In the genomic region with DNA sequence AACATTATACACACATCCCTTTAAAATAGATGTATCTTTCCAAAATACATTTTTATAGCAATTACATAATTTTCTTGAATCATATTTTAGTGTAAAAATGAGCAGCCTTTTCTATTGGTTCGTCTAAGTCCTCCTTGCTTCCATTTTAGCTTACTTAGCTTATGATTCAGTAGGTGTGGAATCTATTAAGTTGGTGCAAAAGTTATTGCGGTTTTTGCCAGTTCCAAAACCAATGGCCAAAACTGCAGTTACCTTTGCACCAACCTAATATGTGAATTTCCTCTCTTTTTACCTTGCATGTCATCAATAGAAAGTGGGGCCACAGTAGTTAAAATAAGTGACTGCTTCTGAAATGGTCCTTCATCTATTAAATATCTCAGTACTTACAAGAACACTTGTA, we compare ENCODE assay signal across 1 cellular context.
TF ChIP-seq lines count a peak whose summit lies in the region.

No MANE protein-coding gene starts in this region.

TF ChIP-seq in HepG2, 621 proteins besides CTCF, POLR2A, EP300 and RAD21 (continued from another document):
- TF ChIP-seq, protein P1, sequence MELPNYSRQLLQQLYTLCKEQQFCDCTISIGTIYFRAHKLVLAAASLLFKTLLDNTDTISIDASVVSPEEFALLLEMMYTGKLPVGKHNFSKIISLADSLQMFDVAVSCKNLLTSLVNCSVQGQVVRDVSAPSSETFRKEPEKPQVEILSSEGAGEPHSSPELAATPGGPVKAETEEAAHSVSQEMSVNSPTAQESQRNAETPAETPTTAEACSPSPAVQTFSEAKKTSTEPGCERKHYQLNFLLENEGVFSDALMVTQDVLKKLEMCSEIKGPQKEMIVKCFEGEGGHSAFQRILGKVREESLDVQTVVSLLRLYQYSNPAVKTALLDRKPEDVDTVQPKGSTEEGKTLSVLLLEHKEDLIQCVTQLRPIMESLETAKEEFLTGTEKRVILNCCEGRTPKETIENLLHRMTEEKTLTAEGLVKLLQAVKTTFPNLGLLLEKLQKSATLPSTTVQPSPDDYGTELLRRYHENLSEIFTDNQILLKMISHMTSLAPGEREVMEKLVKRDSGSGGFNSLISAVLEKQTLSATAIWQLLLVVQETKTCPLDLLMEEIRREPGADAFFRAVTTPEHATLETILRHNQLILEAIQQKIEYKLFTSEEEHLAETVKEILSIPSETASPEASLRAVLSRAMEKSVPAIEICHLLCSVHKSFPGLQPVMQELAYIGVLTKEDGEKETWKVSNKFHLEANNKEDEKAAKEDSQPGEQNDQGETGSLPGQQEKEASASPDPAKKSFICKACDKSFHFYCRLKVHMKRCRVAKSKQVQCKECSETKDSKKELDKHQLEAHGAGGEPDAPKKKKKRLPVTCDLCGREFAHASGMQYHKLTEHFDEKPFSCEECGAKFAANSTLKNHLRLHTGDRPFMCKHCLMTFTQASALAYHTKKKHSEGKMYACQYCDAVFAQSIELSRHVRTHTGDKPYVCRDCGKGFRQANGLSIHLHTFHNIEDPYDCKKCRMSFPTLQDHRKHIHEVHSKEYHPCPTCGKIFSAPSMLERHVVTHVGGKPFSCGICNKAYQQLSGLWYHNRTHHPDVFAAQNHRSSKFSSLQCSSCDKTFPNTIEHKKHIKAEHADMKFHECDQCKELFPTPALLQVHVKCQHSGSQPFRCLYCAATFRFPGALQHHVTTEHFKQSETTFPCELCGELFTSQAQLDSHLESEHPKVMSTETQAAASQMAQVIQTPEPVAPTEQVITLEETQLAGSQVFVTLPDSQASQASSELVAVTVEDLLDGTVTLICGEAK (IDR thresholded peaks at IDR 0.05): peak; percentile 86
- TF ChIP-seq, protein P1 (CRISPR knock-in tag; IDR thresholded peaks at IDR 0.05): no peak
